In the genomic region with DNA sequence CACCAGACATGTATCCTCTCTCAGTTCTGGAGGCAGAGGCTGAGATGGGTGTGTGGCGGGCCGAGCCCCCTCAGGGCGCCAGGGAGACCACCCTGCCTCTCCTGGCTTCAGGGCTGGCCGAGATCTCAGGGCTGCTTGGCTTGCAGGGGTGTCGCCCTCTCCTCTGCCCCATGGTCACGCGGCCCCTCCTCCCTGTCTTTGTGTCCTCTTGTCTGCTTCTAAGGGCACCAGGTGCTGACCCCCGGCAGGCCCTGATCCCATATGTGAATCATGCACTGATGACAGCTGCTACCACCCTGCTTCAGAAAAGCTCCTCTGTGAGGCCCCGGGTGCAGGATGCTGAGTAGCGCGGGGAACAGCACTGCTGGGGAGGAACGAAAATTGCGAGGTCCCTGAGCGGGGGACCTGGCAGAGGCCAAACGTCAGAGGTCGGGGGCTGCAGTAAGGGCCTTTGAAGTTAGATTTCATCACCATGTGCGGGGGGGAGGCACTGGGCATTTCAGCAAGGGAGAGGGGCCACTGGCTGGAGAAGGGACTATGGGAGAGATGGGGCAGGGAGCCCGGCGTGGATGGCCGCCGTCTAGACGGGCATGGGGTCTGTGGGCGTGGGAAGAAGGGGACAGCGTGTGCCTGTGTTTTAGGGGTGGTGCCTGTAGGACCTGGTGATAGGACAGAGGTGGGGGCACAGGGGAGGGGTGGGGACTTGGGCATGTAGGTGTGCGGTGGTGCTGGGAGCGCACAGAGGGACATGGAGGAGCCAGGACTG, we compare ENCODE assay signal across 25 cellular contexts.
DNase-seq lines count a peak whose midpoint lies in the region; ATAC-seq and TF ChIP-seq lines count a peak whose summit lies in the region.
"Had no signal": no experiment of that assay in that cellular context is flagged by ENCODE, and none has a peak within 500 bp of the region (broad histone marks: within the 10 kb centered on the region; RNA-seq: fewer than 3 reads in every experiment).

No MANE protein-coding gene starts in this region.

- no peak overlapping the region for H2AFZ ChIP-seq in neuronal stem cell (ENCODE audit: low read length)

- TF ChIP-seq POLR2A in sigmoid colon (IDR thresholded peaks at IDR 0.05) = no peak

- H3K27me3 ChIP-seq in neuronal stem cell (ENCODE audit: control insufficient read depth in 3 of 3, insufficient read depth in 3 of 3, low read depth in 1 of 3, low read length in 3 of 3) (no peaks in the 10 kb centered on the region), sigmoid colon (no peaks in the 10 kb centered on the region)
- H3K27me3 ChIP-seq: BLaER1, esophagus squamous epithelium, neutrophil, uterus had no signal

- peaks cover 2 to 28% of the 10 kb centered on the region in 2 donors for H3K36me3 ChIP-seq in neuronal stem cell (replicated peaks in 1 of 2; ENCODE audit: control insufficient read depth in 2 of 2, insufficient read depth in 2 of 2, low read length in 2 of 2)
- H3K36me3 ChIP-seq in sigmoid colon = peaks cover 0 to 12% (median 4%) of the 10 kb centered on the region in 4 donors
- H3K36me3 ChIP-seq: uterus had no signal

- peak overlapping the region; percentile 21 for H2BK120ac ChIP-seq in neuronal stem cell (ENCODE audit: low read depth, low read length)

- peak overlapping the region; percentile 16 for H2BK5ac ChIP-seq in neuronal stem cell (ENCODE audit: low read length)

- peak overlapping the region; percentile 99 for H2BK15ac ChIP-seq in neuronal stem cell (ENCODE audit: low read length)

- peak overlapping the region; percentile 95 for H2AK5ac ChIP-seq in neuronal stem cell (ENCODE audit: low read depth, low read length)

- DNase-seq in DMS 273 (lab: John Stamatoyannopoulos, UW; ENCODE audit: unreplicated experiment) = peak; percentile 49
- no peak for DNase-seq in DMS 273 treated with DMSO at 0.1 percent for 48 hours (lab: John Stamatoyannopoulos, UW)
- peak; percentile 31 to 57 for DNase-seq in NCI-H524 (lab: John Stamatoyannopoulos, UW)
- DNase-seq in effector memory CD8-positive, alpha-beta T cell = no peak
- no peak for DNase-seq in neuronal stem cell (ENCODE audit: low spot score)
- no peak for DNase-seq in HT-29 (ENCODE audit: low spot score)
- DNase-seq in HFFc6 = no peak
- no peak for DNase-seq in sigmoid colon
- DNase-seq: activated B cell treated with CpG ODN at 0.5 μM for 24 hours; activated CD8-positive, alpha-beta T cell treated with anti-CD3 and anti-CD28 coated beads for 36 hours; activated naive CD4-positive, alpha-beta T cell treated with Interleukin-2 at 50 U/mL for 16 hours; activated T-cell treated with anti-CD3 and anti-CD28 coated beads, Interleukin-2, amount 50 U/mL, for 1 hour; effector CD8-positive, alpha-beta T cell; EL; esophagus squamous epithelium; Karpas-422; NCI-H1048; NCI-H2081 treated with DMSO at 0.1 percent for 48 hours; stimulated activated CD4-positive, alpha-beta T cell treated with anti-CD3 and anti-CD28 coated beads, Interleukin-15, amount 100 ng/mL, for 24 hours; T-helper 17 cell; uterus had no signal

- no peak overlapping the region for H3K4me2 ChIP-seq in neuronal stem cell (ENCODE audit: insufficient read depth, low read length, poor library complexity, severe bottlenecking)
- H3K4me2 ChIP-seq: BLaER1 had no signal

- H3K4me1 ChIP-seq in neuronal stem cell (ENCODE audit: control insufficient read depth in 2 of 2, insufficient read depth in 1 of 2, low read depth in 1 of 2, low read length in 2 of 2) (peaks cover 31% of the 10 kb centered on the region in 2 donors), sigmoid colon (peaks cover 0 to 38% (median 29%) of the 10 kb centered on the region in 4 donors)

- no peak for ATAC-seq in effector memory CD8-positive, alpha-beta T cell (replicated peaks)
- ATAC-seq: activated CD8-positive, alpha-beta T cell treated with anti-CD3 and anti-CD28 coated beads for 36 hours; HCT116; T-helper 17 cell had no signal

- H3K79me1 ChIP-seq in neuronal stem cell (ENCODE audit: low read depth, low read length) = peaks cover 5% of the 10 kb centered on the region

- TF ChIP-seq CTCF in HFFc6 (IDR thresholded peaks at IDR 0.05) = no peak
- no peak for TF ChIP-seq CTCF in sigmoid colon (IDR thresholded peaks at IDR 0.05)

- TF ChIP-seq EP300 in sigmoid colon (IDR thresholded peaks at IDR 0.05) = no peak

- peak overlapping the region; percentile 4 for H3K4ac ChIP-seq in neuronal stem cell (ENCODE audit: low read length)

- H3K27me3 Mint-ChIP-seq in effector memory CD8-positive, alpha-beta T cell = no peaks in the 10 kb centered on the region
- peaks cover 2% of the 10 kb centered on the region for H3K27me3 Mint-ChIP-seq in HFFc6 (ENCODE audit: insufficient read depth)
- H3K27me3 Mint-ChIP-seq: activated B cell treated with CpG ODN at 0.5 μM for 24 hours; activated CD8-positive, alpha-beta T cell treated with anti-CD3 and anti-CD28 coated beads for 36 hours; T-helper 17 cell had no signal

- H3K4me3 ChIP-seq in neuronal stem cell (ENCODE audit: low read length in 2 of 2) (no peak overlapping the region), sigmoid colon (no peak overlapping the region)
- H3K4me3 ChIP-seq: BLaER1, esophagus squamous epithelium, uterus had no signal

- H3K4me1 Mint-ChIP-seq in effector memory CD8-positive, alpha-beta T cell (ENCODE audit: low read depth in 2 of 2) = peaks cover 0 to 1% of the 10 kb centered on the region in 2 donors
- H3K4me1 Mint-ChIP-seq in HFFc6 (ENCODE audit: low read depth) = no peaks in the 10 kb centered on the region

- H3K36me3 Mint-ChIP-seq in effector memory CD8-positive, alpha-beta T cell (ENCODE audit: insufficient read depth) = peaks cover 5% of the 10 kb centered on the region
- H3K36me3 Mint-ChIP-seq in HFFc6 (ENCODE audit: low read depth) = peaks cover 23% of the 10 kb centered on the region

- no peak overlapping the region for H4K8ac ChIP-seq in neuronal stem cell (ENCODE audit: low read depth, low read length)

- H3K23ac ChIP-seq in neuronal stem cell (ENCODE audit: low read depth, low read length, poor library complexity) = peak overlapping the region; percentile 62

- no peak overlapping the region for H3K4me3 Mint-ChIP-seq in effector memory CD8-positive, alpha-beta T cell
- H3K4me3 Mint-ChIP-seq in HFFc6 = no peak overlapping the region
- H3K4me3 Mint-ChIP-seq: activated B cell treated with CpG ODN at 0.5 μM for 24 hours; activated CD8-positive, alpha-beta T cell treated with anti-CD3 and anti-CD28 coated beads for 36 hours; T-helper 17 cell had no signal

- no peak overlapping the region for H4K91ac ChIP-seq in neuronal stem cell (ENCODE audit: low read depth, low read length, poor library complexity)

- intact Hi-C loops in sigmoid colon (cut with DNase I) = loop anchor here (5.0 kb wide), 1 partner anchor 33 kb away; no protein-coding TSS in a partner anchor

- peak overlapping the region; percentile 8 to 22 for H3K27ac Mint-ChIP-seq in effector memory CD8-positive, alpha-beta T cell
- H3K27ac Mint-ChIP-seq in HFFc6 = no peak overlapping the region
- H3K27ac Mint-ChIP-seq: activated B cell treated with CpG ODN at 0.5 μM for 24 hours; activated CD8-positive, alpha-beta T cell treated with anti-CD3 and anti-CD28 coated beads for 36 hours; T-helper 17 cell had no signal

- H3K9me3 ChIP-seq in neuronal stem cell (replicated peaks in 1 of 2; ENCODE audit: control insufficient read depth in 2 of 2, insufficient read depth in 1 of 2, low read depth in 1 of 2, low read length in 2 of 2) (peaks cover 7 to 18% of the 10 kb centered on the region in 2 donors), sigmoid colon (peaks cover 0 to 5% (median 0%) of the 10 kb centered on the region in 4 donors)
- H3K9me3 ChIP-seq: neutrophil had no signal

- H2BK12ac ChIP-seq in neuronal stem cell (ENCODE audit: low read length) = no peak overlapping the region

- peak overlapping the region; percentile 96 for H3K18ac ChIP-seq in neuronal stem cell (ENCODE audit: low read length)

- no peaks in the 10 kb centered on the region for H3K9me3 Mint-ChIP-seq in effector memory CD8-positive, alpha-beta T cell
- peaks cover 24% of the 10 kb centered on the region for H3K9me3 Mint-ChIP-seq in HFFc6

- H3K14ac ChIP-seq in neuronal stem cell (ENCODE audit: low read length) = peak overlapping the region; percentile 90

- H3K27ac ChIP-seq in neuronal stem cell (replicated peaks; ENCODE audit: low read length) (no peak overlapping the region), sigmoid colon (no peak overlapping the region)
- H3K27ac ChIP-seq: 22Rv1, BLaER1, esophagus squamous epithelium, neutrophil, uterus had no signal

- WGBS in neuronal stem cell (ENCODE audit: extremely low coverage in 2 of 2, insufficient read length in 2 of 2, insufficient replicate concordance in 1 of 2), 2 donors = no CpG with 5 or more reads among the region's 26 CpGs
- WGBS in sigmoid colon, 2 donors = 95 to 96% methylated on average over 26 of the region's 26 CpGs

- peak overlapping the region; percentile 65 for H3K9ac ChIP-seq in neuronal stem cell (ENCODE audit: low read depth, low read length, poor library complexity)
- H3K9ac ChIP-seq: BLaER1 had no signal

Comparison
In these comparisons a context has a peak if more than half of its experiments do, and no peak if none do; other contexts are left out.
1. DNase-seq: peak in DMS 273 (single experiment) and NCI-H524 (2 of 2); none in DMS 273 treated with DMSO at 0.1 percent for 48 hours (single experiment), effector memory CD8-positive, alpha-beta T cell (0 of 3), neuronal stem cell (single experiment), HT-29 (single experiment), HFFc6 (single experiment) and sigmoid colon (single experiment).